In the genomic region with DNA sequence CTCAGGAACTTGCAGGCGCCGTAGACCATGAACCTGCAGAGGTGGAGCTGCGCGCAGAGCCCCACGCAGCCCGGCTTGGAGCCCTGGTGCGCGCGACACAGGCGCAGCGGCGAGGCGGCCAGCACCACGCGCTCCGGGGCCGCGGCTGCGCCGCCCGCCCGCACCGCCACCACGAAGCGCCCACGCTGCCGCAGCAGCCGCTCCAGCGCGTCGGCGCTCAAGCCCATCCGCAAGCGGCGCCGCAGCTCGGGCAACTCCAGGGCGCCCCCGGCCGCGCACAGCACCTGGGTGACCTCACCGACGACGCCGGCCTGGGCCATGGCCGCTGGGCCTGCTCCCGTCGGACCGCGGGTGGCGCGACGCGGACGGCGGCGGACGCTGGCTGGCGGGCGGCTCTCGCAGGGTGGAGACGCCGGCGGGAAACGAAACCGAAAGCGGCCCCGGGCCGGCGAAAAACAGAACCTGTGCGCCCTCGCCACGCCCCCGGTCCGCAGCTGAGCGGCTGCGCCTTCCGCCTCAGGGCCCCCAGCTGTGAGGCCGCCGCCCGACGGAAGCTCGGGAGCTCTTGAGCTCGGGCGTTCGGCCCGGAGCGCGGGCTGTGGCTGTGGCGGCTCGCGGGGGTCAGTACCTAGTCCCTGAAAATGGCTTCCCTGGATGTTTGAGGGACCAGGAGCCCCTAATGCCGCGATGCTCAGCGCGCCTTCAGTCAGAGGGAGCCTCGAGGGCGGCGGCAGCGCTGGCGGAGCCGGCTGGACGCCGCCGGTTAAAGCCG, we compare ENCODE assay signal across 8 cellular contexts. TPM values are rescaled to one million over a fixed set of nuclear protein-coding genes. Genes with fewer than 3 reads are reported as not detected.
DNase-seq lines count a peak whose midpoint lies in the region; ATAC-seq and TF ChIP-seq lines count a peak whose summit lies in the region.

A gene with protein sequence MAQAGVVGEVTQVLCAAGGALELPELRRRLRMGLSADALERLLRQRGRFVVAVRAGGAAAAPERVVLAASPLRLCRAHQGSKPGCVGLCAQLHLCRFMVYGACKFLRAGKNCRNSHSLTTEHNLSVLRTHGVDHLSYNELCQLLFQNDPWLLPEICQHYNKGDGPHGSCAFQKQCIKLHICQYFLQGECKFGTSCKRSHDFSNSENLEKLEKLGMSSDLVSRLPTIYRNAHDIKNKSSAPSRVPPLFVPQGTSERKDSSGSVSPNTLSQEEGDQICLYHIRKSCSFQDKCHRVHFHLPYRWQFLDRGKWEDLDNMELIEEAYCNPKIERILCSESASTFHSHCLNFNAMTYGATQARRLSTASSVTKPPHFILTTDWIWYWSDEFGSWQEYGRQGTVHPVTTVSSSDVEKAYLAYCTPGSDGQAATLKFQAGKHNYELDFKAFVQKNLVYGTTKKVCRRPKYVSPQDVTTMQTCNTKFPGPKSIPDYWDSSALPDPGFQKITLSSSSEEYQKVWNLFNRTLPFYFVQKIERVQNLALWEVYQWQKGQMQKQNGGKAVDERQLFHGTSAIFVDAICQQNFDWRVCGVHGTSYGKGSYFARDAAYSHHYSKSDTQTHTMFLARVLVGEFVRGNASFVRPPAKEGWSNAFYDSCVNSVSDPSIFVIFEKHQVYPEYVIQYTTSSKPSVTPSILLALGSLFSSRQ (minus strand): TSS at position 424 of the 772 bp plus-strand sequence. CDS start 104 bp downstream, at position 320.

- TF ChIP-seq CTCF in H9 (conservative IDR thresholded peaks at IDR 0.05) (no peak), prostate gland (IDR thresholded peaks at IDR 0.05) (peak in 1 of 4 experiments; percentile 12)

- H3K79me1 ChIP-seq in H9 (ENCODE audit: insufficient read depth, low read depth, low read length, poor library complexity, severe bottlenecking): no peaks in the 10 kb centered on the region

- peak within 1 kb of the TSS; percentile 20 for H3K9ac ChIP-seq in H9 (ENCODE audit: extremely low read depth, insufficient read length, low read length)
- peak within 1 kb of the TSS; percentile 87 for H3K9ac ChIP-seq in adipocyte (ENCODE audit: low read length)

- peaks cover 5 to 7% of the 10 kb centered on the region in 2 experiments; a peak in 3 of 4 replicates for H3K4me1 Mint-ChIP-seq in H9

- H3K56ac ChIP-seq in H9 (ENCODE audit: insufficient read length, low read depth, low read length): no peak within 1 kb of the TSS

- H2BK15ac ChIP-seq in H9 (ENCODE audit: low read depth, low read length): no peak within 1 kb of the TSS; the same call in 1 of the 2 replicates

- intact Hi-C loops in left cardiac atrium (cut with DNase I) (no loop called here), prostate gland (cut with DNase I) (loop anchor here (10.0 kb wide), 1 partner anchor 698 kb away; no protein-coding TSS in a partner anchor)

- DNase-seq in GF-D8 (lab: John Stamatoyannopoulos, UW) (peak; percentile 27), H9 (peak; percentile 78), MG63 (peak; percentile 84), T follicular helper cell (ENCODE audit: low read depth) (peak; percentile 80), adipocyte (ENCODE audit: low read depth) (peak; percentile 93), left cardiac atrium (peak; percentile 94), prostate gland (ENCODE audit: low spot score) (peak; percentile 82)

- no peak within 1 kb of the TSS for H2BK12ac ChIP-seq in H9 (ENCODE audit: insufficient read length, low read depth, low read length)

- no peak within 1 kb of the TSS for H2AK5ac ChIP-seq in H9 (ENCODE audit: insufficient read length, low read length)

- no peak within 1 kb of the TSS for H2BK20ac ChIP-seq in H9 (ENCODE audit: low read depth, low read length, poor library complexity, severe bottlenecking)

- no peaks in the 10 kb centered on the region for H3K9me3 ChIP-seq in H9 (ENCODE audit: control insufficient read depth, low read depth, low read length)
- peaks cover 2% of the 10 kb centered on the region for H3K9me3 ChIP-seq in MG63
- H3K9me3 ChIP-seq in adipocyte (ENCODE audit: control insufficient read depth, low read length): peaks cover 17% of the 10 kb centered on the region
- H3K9me3 ChIP-seq in prostate gland: no peaks in the 10 kb centered on the region

- no peaks in the 10 kb centered on the region for H3K4me1 ChIP-seq in H9 (ENCODE audit: insufficient read depth, low read length)
- H3K4me1 ChIP-seq in adipocyte (ENCODE audit: control insufficient read depth, insufficient read depth, low read length): peaks cover 24% of the 10 kb centered on the region
- peaks cover 7% of the 10 kb centered on the region for H3K4me1 ChIP-seq in prostate gland (replicated peaks)
- H3K4me1 ChIP-seq in urinary bladder (ENCODE audit: insufficient read depth): no peaks in the 10 kb centered on the region

- H3K4ac ChIP-seq in H9 (ENCODE audit: low read depth, low read length): no peak within 1 kb of the TSS

- peak within 1 kb of the TSS; percentile 43 for H3K4me2 ChIP-seq in H9 (ENCODE audit: insufficient read depth, insufficient read length, low read length)

- no peaks in the 10 kb centered on the region for H4K20me1 ChIP-seq in H9 (ENCODE audit: control insufficient read depth, insufficient read depth, insufficient read length)

- H3K36me3 ChIP-seq in MG63 (no peaks in the 10 kb centered on the region), adipocyte (ENCODE audit: control insufficient read depth, insufficient read depth, low read length, severe bottlenecking) (no peaks in the 10 kb centered on the region), prostate gland (no peaks in the 10 kb centered on the region), urinary bladder (ENCODE audit: insufficient read depth) (peaks cover under 1% of the 10 kb centered on the region)

- no peak within 1 kb of the TSS for H3K23ac ChIP-seq in H9 (ENCODE audit: insufficient read length, low read depth, low read length)

- peaks cover 4 to 17% (median 7%) of the 10 kb centered on the region in 3 experiments; a peak in 6 of 7 replicates for H3K36me3 Mint-ChIP-seq in H9 (ENCODE audit: insufficient read depth in 1 of 3, low read depth in 3 of 3)

- no CpG with 5 or more reads among the region's 106 CpGs for WGBS in H9 (ENCODE audit: extremely low coverage, insufficient read length, low lambda C conversion rate)
- WGBS in prostate gland: 0% methylated on average over 60 of the region's 106 CpGs
- WGBS in urinary bladder: under 1% methylated on average over 106 of the region's 106 CpGs

- H3K18ac ChIP-seq in H9 (ENCODE audit: insufficient read length, low read depth, low read length): peak within 1 kb of the TSS; percentile 70

- H4K5ac ChIP-seq in H9 (ENCODE audit: insufficient read length, low read depth, low read length): no peak within 1 kb of the TSS

- no peak within 1 kb of the TSS for H3K27ac ChIP-seq in H9 (ENCODE audit: insufficient read length, low read depth, low read length)
- H3K27ac ChIP-seq in prostate gland: peak within 1 kb of the TSS; percentile 91 to 93
- H3K27ac ChIP-seq in urinary bladder (ENCODE audit: low read depth): peak within 1 kb of the TSS; percentile 90

- peak within 1 kb of the TSS; percentile 78 to 82 for H3K4me3 Mint-ChIP-seq in H9

- peaks cover 39% of the 10 kb centered on the region for H3K27me3 Mint-ChIP-seq in H9 (ENCODE audit: low read depth)

- H3K27ac Mint-ChIP-seq in H9: no peak within 1 kb of the TSS; a peak in 1 of 7 replicates

- no peak within 1 kb of the TSS for H3T11ph ChIP-seq in H9 (ENCODE audit: low read length)

- H3K23me2 ChIP-seq in H9 (ENCODE audit: insufficient read length, low read depth, low read length, poor library complexity, severe bottlenecking): peaks cover 5% of the 10 kb centered on the region

- no peaks in the 10 kb centered on the region; the same call in 1 of the 2 replicates for H3K79me2 ChIP-seq in H9 (ENCODE audit: insufficient read depth, low read length)

- H4K8ac ChIP-seq in H9 (replicated peaks; ENCODE audit: insufficient read length, low read depth, low read length): no peak within 1 kb of the TSS

- peaks cover 16 to 17% of the 10 kb centered on the region in 2 experiments for H3K9me3 Mint-ChIP-seq in H9

- H3K14ac ChIP-seq in H9 (ENCODE audit: insufficient read depth, low read length): peak within 1 kb of the TSS; percentile 83

- H3K27me3 ChIP-seq in H9 (ENCODE audit: insufficient read depth, low read length): peaks cover 5% of the 10 kb centered on the region; the same call in 1 of the 2 replicates
- no peaks in the 10 kb centered on the region for H3K27me3 ChIP-seq in MG63
- H3K27me3 ChIP-seq in adipocyte (replicated peaks; ENCODE audit: control insufficient read depth, insufficient read depth, low read length): no peaks in the 10 kb centered on the region
- no peaks in the 10 kb centered on the region for H3K27me3 ChIP-seq in prostate gland (replicated peaks; ENCODE audit: insufficient read depth)

- H2AFZ ChIP-seq in H9 (ENCODE audit: low read length): peak within 1 kb of the TSS; percentile 85

- no peak within 1 kb of the TSS for H2BK120ac ChIP-seq in H9 (ENCODE audit: low read depth, low read length, poor library complexity, severe bottlenecking)

- H2BK5ac ChIP-seq in H9 (ENCODE audit: insufficient read length, low read length): no peak within 1 kb of the TSS

- no peak within 1 kb of the TSS for H4K91ac ChIP-seq in H9 (ENCODE audit: insufficient read length, low read depth, low read length)

- ATAC-seq in left cardiac atrium: peak; percentile 77 to 90

- H3K4me3 ChIP-seq in MG63 (peak within 1 kb of the TSS; percentile 63), adipocyte (ENCODE audit: low read length) (peak within 1 kb of the TSS; percentile 85), prostate gland (peak within 1 kb of the TSS; percentile 74 to 75), urinary bladder (ENCODE audit: low read depth, low read length) (peak within 1 kb of the TSS; percentile 80)

- TF ChIP-seq POLR2A in prostate gland (IDR thresholded peaks at IDR 0.05): peak; percentile 54

RNA-seq across cellular contexts. Expression of the gene that starts here (rescaled TPM):
- 11.1 and 11.8 TPM in 2 replicates for total RNA-seq in H9 (2021)
- 21.4 and 24.9 TPM in 2 replicates for total RNA-seq in MG63 (2014; rRNA removed; shearing (Covaris generic); ENCODE audit: low replicate concordance)
- total RNA-seq in left cardiac atrium: 10 to 100 TPM; 15.1 to 25.5 TPM
- total RNA-seq in prostate gland: 10 to 100 TPM; 21.9 to 46.4 TPM
- total RNA-seq in urinary bladder: 33.0 TPM
- polyA plus RNA-seq in urinary bladder: 13.4 TPM

Comparison
In these comparisons a context has a peak if more than half of its experiments do, and no peak if none do; other contexts are left out.
1. DNase-seq: peak in every context shown above with its lines; median percentile 94 in left cardiac atrium; 93 in adipocyte; 84 in MG63; 82 in prostate gland; 80 in T follicular helper cell; 78 in H9; 27 in GF-D8.